Comparison of ENCODE assay signal across 35 cellular contexts in genomic region chr12:101474711-101475386, GRCh38. TPM values are rescaled to one million over a fixed set of nuclear protein-coding genes. Genes with fewer than 3 reads are reported as not detected.
"Had no signal": no experiment of that assay in that cellular context is flagged by ENCODE, and none has a peak within 500 bp of the region (broad histone marks: within the 10 kb centered on the region; RNA-seq: fewer than 3 reads in every experiment).

SPIC (plus strand) TSS chr12:101475336; CDS start chr12:101476905, 1,569 bp downstream.

- ATAC-seq: activated CD8-positive, alpha-beta memory T cell treated with anti-CD3 and anti-CD28 coated beads, Interleukin-2, amount 10 ng/mL, durations not matched to agents 7 days and 5 days; PC-3 had no signal

- H3K4me1 ChIP-seq: Peyer's patch, SJSA1 had no signal

- H3K27ac ChIP-seq: brain microvascular endothelial cell, Peyer's patch, SJSA1 had no signal

- FAIRE-seq: TTC549 had no signal

- H3K36me3 ChIP-seq: brain microvascular endothelial cell, Peyer's patch, SJSA1 had no signal

- H3K4me3 ChIP-seq: Peyer's patch, SJSA1 had no signal

- H3K9me3 ChIP-seq: Peyer's patch, SJSA1, SK-N-SH had no signal

- H3K9ac ChIP-seq: SK-N-SH had no signal

- H3K4me2 ChIP-seq: SK-N-SH had no signal

- H3K27me3 ChIP-seq: brain microvascular endothelial cell, SJSA1 had no signal

- DNase-seq: activated B cell treated with CpG ODN at 0.5 μM for 24 hours; activated CD4-positive, alpha-beta memory T cell treated with anti-CD3 and anti-CD28 coated beads, Interleukin-2, amount 10 ng/mL, durations not matched to agents 7 days and 5 days; activated CD4-positive, alpha-beta T cell treated with anti-CD3 and anti-CD28 coated beads for 4 hours; activated CD4-positive, alpha-beta T cell treated with anti-CD3 and anti-CD28 coated beads, Interleukin-2, amount 50 U/mL, for 1 hour; activated CD4-positive, CD25-positive, alpha-beta regulatory T cell treated with anti-CD3 and anti-CD28 coated beads, Interleukin-2, amount 50 U/mL, for 72 hours; activated CD8-positive, alpha-beta memory T cell treated with anti-CD3 and anti-CD28 coated beads for 24 hours; activated CD8-positive, alpha-beta memory T cell treated with anti-CD3 and anti-CD28 coated beads, Interleukin-2, amount 10 ng/mL, durations not matched to agents 7 days and 5 days; activated CD8-positive, alpha-beta memory T cell treated with anti-CD3 and anti-CD28 coated beads, Interleukin-2, amount 50 U/mL, for 48 hours; activated effector memory CD4-positive, alpha-beta T cell treated with Interleukin-2 at 50 U/mL for 16 hours; activated naive CD4-positive, alpha-beta T cell; activated naive CD4-positive, alpha-beta T cell treated with anti-CD3 and anti-CD28 coated beads, Interleukin-2, amount 50 U/mL, for 16 hours; activated naive CD8-positive, alpha-beta T cell treated with anti-CD3 and anti-CD28 coated beads for 36 hours; activated T-cell treated with anti-CD3 and anti-CD28 coated beads, Interleukin-2, amount 50 U/mL, for 48 hours; amniotic stem cell; aorta; brain microvascular endothelial cell; central memory CD4-positive, alpha-beta T cell; Karpas-422; NCI-H1048; NCI-H1105 treated with DMSO at 0.1 percent for 48 hours; NCI-H1436; NCI-H1694; NCI-H1930; NCI-H2171; NCI-H510A treated with DMSO at 0.1 percent for 48 hours; NCI-H774; PC-3; Peyer's patch; RPMI8226; SHP77 treated with DMSO at 0.1 percent for 48 hours; SK-N-SH had no signal

RNA-seq across cellular contexts. Expression of gene SPIC, which starts in this region (rescaled TPM):
- total RNA-seq: activated CD4-positive, alpha-beta memory T cell treated with anti-CD3 and anti-CD28 coated beads, Interleukin-2, amount 10 ng/mL, durations not matched to agents 7 days and 5 days; activated CD8-positive, alpha-beta memory T cell treated with anti-CD3 and anti-CD28 coated beads, Interleukin-2, amount 10 ng/mL, durations not matched to agents 7 days and 5 days; activated naive CD8-positive, alpha-beta T cell treated with anti-CD3 and anti-CD28 coated beads for 36 hours; cerebellum; MCF 10A; PC-3; Peyer's patch; SJSA1 had no signal
- polyA plus RNA-seq: aorta, SK-N-SH had no signal
